Comparison of ENCODE assay signal across 12 cellular contexts in the genomic region with DNA sequence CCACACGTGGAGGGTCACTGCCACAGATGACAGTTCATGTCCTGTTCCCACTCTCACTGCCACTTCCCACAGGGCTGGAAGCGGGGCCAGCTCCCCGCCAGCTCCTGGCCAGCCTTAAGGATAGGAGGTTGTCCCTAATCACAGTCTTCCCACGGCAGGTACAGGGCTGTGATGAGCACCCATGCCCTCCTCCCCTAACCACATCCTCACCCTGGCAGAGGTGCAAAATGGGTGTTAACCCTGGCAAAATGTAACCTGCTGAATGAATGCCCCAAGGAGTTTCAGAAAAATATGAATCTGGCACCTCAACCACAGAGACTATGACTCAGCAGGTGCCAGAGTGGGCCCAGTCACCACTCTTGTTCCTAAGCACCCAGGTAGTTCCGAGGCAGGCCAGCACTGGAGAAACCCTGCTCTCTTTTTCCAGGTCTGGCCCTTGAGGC.
DNase-seq lines count a peak whose midpoint lies in the region; ATAC-seq, FAIRE-seq and TF ChIP-seq lines count a peak whose summit lies in the region.
"Had no signal": no experiment of that assay in that cellular context is flagged by ENCODE, and none has a peak within 500 bp of the region (broad histone marks: within the 10 kb centered on the region; RNA-seq: fewer than 3 reads in every experiment).

No MANE protein-coding gene starts in this region.

- peak in 2 of 3 donors; percentile 5 to 15 for DNase-seq in stimulated activated CD4-positive, alpha-beta T cell treated with anti-CD3 and anti-CD28 coated beads, Interleukin-12 subunit alpha, Interleukin-12 subunit beta, amount 100 ng/mL, for 48 hours (ENCODE audit: low read depth in 2 of 3, low spot score in 1 of 3)
- DNase-seq in stimulated activated CD4-positive, alpha-beta T cell treated with anti-CD3 and anti-CD28 coated beads, Interleukin-4, amount 100 ng/mL, for 1 hour, result no peak
- no peak for DNase-seq in SK-N-SH
- peak; percentile 85 for DNase-seq in esophagus muscularis mucosa (ENCODE audit: extremely low spot score)
- DNase-seq in urothelium cell line (ENCODE audit: low spot score), result peak; percentile 87
- no peak for DNase-seq in MV-4-11 (lab: John Stamatoyannopoulos, UW)
- DNase-seq in GM20000 (ENCODE audit: low spot score), result no peak
- DNase-seq: aorta, hypothalamus, NCI-H345, occipital lobe had no signal

- intact Hi-C loops in esophagus muscularis mucosa (cut with DNase I), result no loop called here

- peaks cover 7% of the 10 kb centered on the region for H3F3A ChIP-seq in SK-N-SH (replicated peaks; ENCODE audit: insufficient read depth)

- H3K27ac ChIP-seq in SK-N-SH (ENCODE audit: low read depth in 2 of 2, low read length in 1 of 2), result no peak overlapping the region; a peak in 1 of 4 replicates
- H3K27ac ChIP-seq in esophagus muscularis mucosa (replicated peaks in 1 of 4), result peak overlapping the region in 3 of 4 donors; percentile 4 to 55 (median 37)

- CTCF ChIA-PET in SK-N-SH (lab: Yijun Ruan, JAX), result interaction anchor here (1.2 to 1.5 kb wide), 2 partner anchors 14 to 18 kb away, joined by 3 to 4 read pairs; no protein-coding TSS in a partner anchor

- no peaks in the 10 kb centered on the region for H3K27me3 ChIP-seq in SK-N-SH (ENCODE audit: insufficient read depth)
- H3K27me3 ChIP-seq in esophagus muscularis mucosa, result no peaks in the 10 kb centered on the region

- H3K79me2 ChIP-seq in SK-N-SH (ENCODE audit: insufficient read depth), result no peaks in the 10 kb centered on the region

- no peak for TF ChIP-seq RAD21 in SK-N-SH (IDR thresholded peaks at IDR 0.05; ENCODE audit: low read length)

- TF ChIP-seq CTCF in SK-N-SH (IDR thresholded peaks at IDR 0.05) (no peak), esophagus muscularis mucosa (IDR thresholded peaks at IDR 0.05) (no peak), GM20000 (IDR thresholded peaks at IDR 0.05; ENCODE audit: extremely low read depth, missing control alignments) (no peak)

- TF ChIP-seq EP300 in SK-N-SH (IDR thresholded peaks at IDR 0.05; ENCODE audit: borderline replicate concordance in 1 of 2, low read depth in 1 of 2, low read length in 1 of 2) (no peak), esophagus muscularis mucosa (IDR thresholded peaks at IDR 0.05) (no peak)

- H3K4me1 ChIP-seq in SK-N-SH (ENCODE audit: control insufficient read depth in 1 of 2, insufficient read depth in 2 of 2, low read depth in 1 of 2, low read length in 1 of 2) (no peaks in the 10 kb centered on the region), esophagus muscularis mucosa (peaks cover 0 to 49% (median 46%) of the 10 kb centered on the region in 4 donors)

- TF ChIP-seq POLR2A in esophagus muscularis mucosa (IDR thresholded peaks at IDR 0.05; ENCODE audit: low read depth), result no peak

- H3K4me2 ChIP-seq in SK-N-SH, result no peak overlapping the region

- POLR2A ChIA-PET in SK-N-SH (lab: Yijun Ruan, JAX), result no interaction called here

- H3K36me3 ChIP-seq in SK-N-SH (replicated peaks in 1 of 2; ENCODE audit: control insufficient read depth in 1 of 2, insufficient read depth in 2 of 2, low read length in 1 of 2) (no peaks in the 10 kb centered on the region), esophagus muscularis mucosa (no peaks in the 10 kb centered on the region)

- H3K4me3 ChIP-seq in SK-N-SH (ENCODE audit: low read depth in 2 of 2, low read length in 1 of 2) (no peak overlapping the region), esophagus muscularis mucosa (no peak overlapping the region)

- no peak overlapping the region for H2AFZ ChIP-seq in SK-N-SH (ENCODE audit: low read depth)

- no peaks in the 10 kb centered on the region for H4K20me1 ChIP-seq in SK-N-SH (ENCODE audit: insufficient read depth)

- H3K9me2 ChIP-seq in SK-N-SH, result no peaks in the 10 kb centered on the region

- ATAC-seq in HG03139 (IDR thresholded peaks at IDR 0.05; ENCODE audit: unreplicated experiment), result no peak

- no peak overlapping the region for H3K9ac ChIP-seq in SK-N-SH

- 94% methylated on average over 2 of the region's 5 CpGs for WGBS in SK-N-SH (ENCODE audit: low lambda C conversion rate)
- 73% methylated on average over 3 of the region's 5 CpGs for WGBS in esophagus muscularis mucosa

- H3K9me3 ChIP-seq in SK-N-SH (no peaks in the 10 kb centered on the region), esophagus muscularis mucosa (no peaks in the 10 kb centered on the region)

- FAIRE-seq in urothelium cell line (lab: Jason Lieb, UNC), result peak; percentile 44

TF ChIP-seq in SK-N-SH, 30 proteins besides CTCF, POLR2A, EP300 and RAD21:
- TF ChIP-seq NFIC (IDR thresholded peaks at IDR 0.05; ENCODE audit: borderline replicate concordance) (no peak), FOSL2 (IDR thresholded peaks at IDR 0.05; ENCODE audit: borderline replicate concordance, low read depth) (peak; percentile 24; the same call in 1 of the 2 replicates)
TF ChIP-seq in SK-N-SH: peak in this region for 1.

Comparison
In these comparisons a context has a peak if more than half of its experiments do, and no peak if none do; other contexts are left out.
1. DNase-seq: peak in stimulated activated CD4-positive, alpha-beta T cell treated with anti-CD3 and anti-CD28 coated beads, Interleukin-12 subunit alpha, Interleukin-12 subunit beta, amount 100 ng/mL, for 48 hours (2 of 3), esophagus muscularis mucosa (single experiment) and urothelium cell line (single experiment); none in stimulated activated CD4-positive, alpha-beta T cell treated with anti-CD3 and anti-CD28 coated beads, Interleukin-4, amount 100 ng/mL, for 1 hour (single experiment), SK-N-SH (single experiment), MV-4-11 (single experiment) and GM20000 (single experiment).
2. H3K27ac ChIP-seq: peak in esophagus muscularis mucosa (3 of 4); none in SK-N-SH (0 of 2).